Comparison of ENCODE assay signal across 8 cellular contexts in genomic region chr1:156115514-156116374, GRCh38. TPM values are rescaled to one million over a fixed set of nuclear protein-coding genes. Genes with fewer than 3 reads are reported as not detected.
DNase-seq lines count a peak whose midpoint lies in the region; ATAC-seq and TF ChIP-seq lines count a peak whose summit lies in the region.

No MANE protein-coding gene starts in this region.

- H3K9me3 ChIP-seq in mucosa of descending colon: no peaks in the 10 kb centered on the region
- no peaks in the 10 kb centered on the region for H3K9me3 ChIP-seq in uterus

- no peaks in the 10 kb centered on the region for H3K27me3 ChIP-seq in uterus

- peak; percentile 25 for DNase-seq in stimulated activated CD4-positive, alpha-beta T cell treated with anti-CD3 and anti-CD28 coated beads, Interleukin-15, amount 100 ng/mL, for 24 hours
- DNase-seq in stimulated activated CD4-positive, alpha-beta T cell treated with anti-CD3 and anti-CD28 coated beads, Interleukin-4, amount 100 ng/mL, for 4 hours: no peak
- DNase-seq in SW480 (ENCODE audit: low spot score) (peak; percentile 62), epithelial cell of prostate (ENCODE audit: low read depth, low spot score) (no peak), mucosa of descending colon (peak; percentile 78 to 79 (median 78)), uterus (peak; percentile 65 to 74)

- peak overlapping the region; percentile 97 for H3K4me3 ChIP-seq in mucosa of descending colon
- peak overlapping the region; percentile 82 to 96 for H3K4me3 ChIP-seq in uterus

- TF ChIP-seq POLR2A in uterus (IDR thresholded peaks at IDR 0.05): peak in 1 of 2 donors; percentile 37

- H3K4me1 ChIP-seq in mucosa of descending colon (ENCODE audit: low read depth): peaks cover 44% of the 10 kb centered on the region
- H3K4me1 ChIP-seq in uterus: peaks cover 4 to 30% of the 10 kb centered on the region in 2 donors

- TF ChIP-seq CTCF in mucosa of descending colon (IDR thresholded peaks at IDR 0.05) (no peak), uterus (IDR thresholded peaks at IDR 0.05) (no peak)

- H3K27ac ChIP-seq in epithelial cell of prostate (peak overlapping the region; percentile 99), uterus (peak overlapping the region; percentile 97 to 99)

- intact Hi-C loops in mucosa of descending colon (cut with DNase I, micrococcal nuclease): no loop called here
- intact Hi-C loops in uterus (cut with DNase I; ENCODE audit: low total_unique reads): no loop called here

- peak; percentile 45 for ATAC-seq in mucosa of descending colon
- no peak for ATAC-seq in HG03460 (IDR thresholded peaks at IDR 0.05; ENCODE audit: unreplicated experiment)
- no peak for ATAC-seq in GM21619 (IDR thresholded peaks at IDR 0.05; ENCODE audit: unreplicated experiment)

- no peaks in the 10 kb centered on the region for H3K36me3 ChIP-seq in mucosa of descending colon (ENCODE audit: low read depth)
- no peaks in the 10 kb centered on the region for H3K36me3 ChIP-seq in uterus

RNA-seq across cellular contexts. Expression of gene LMNA, which starts 1.2 kb away (rescaled TPM):
- 100 to 1,000 TPM; 263 to 334 (median 308) TPM for total RNA-seq in mucosa of descending colon
- 100 to 1,000 TPM; 245 to 533 (median 373) TPM for total RNA-seq in uterus

RNA-seq across cellular contexts. Expression of gene MEX3A, which starts 33.5 kb away (rescaled TPM):
- 1 to 10 TPM in 1 of 3 donors, under 1 TPM in 2; 0.32 to 2.5 (median 0.66) TPM for total RNA-seq in mucosa of descending colon
- 10 to 100 TPM in 1 of 4 donors, 1 to 10 TPM in 1, under 1 TPM in 2; 0.29 to 13.3 (median 2.0) TPM for total RNA-seq in uterus

RNA-seq across cellular contexts. Expression of gene SEMA4A, which starts 37.6 kb away (rescaled TPM):
- total RNA-seq in mucosa of descending colon (1 to 10 TPM; 2.1 to 7.6 (median 5.5) TPM), uterus (1 to 10 TPM in 3 of 4 donors, not detected in 1; 3.1 to 8.2 (median 4.1) TPM)

RNA-seq across cellular contexts. Expression of gene RAB25, which starts 54.8 kb away (rescaled TPM):
- total RNA-seq in mucosa of descending colon (100 to 1,000 TPM in 2 of 3 donors, 10 to 100 TPM in 1; 85.1 to 242 (median 158) TPM), uterus (1 to 10 TPM in 2 of 4 donors, not detected in 2; 5.0 to 5.5 TPM)

Comparison
In these comparisons a context has a peak if more than half of its experiments do, and no peak if none do; other contexts are left out.
1. DNase-seq: peak in stimulated activated CD4-positive, alpha-beta T cell treated with anti-CD3 and anti-CD28 coated beads, Interleukin-15, amount 100 ng/mL, for 24 hours (single experiment), SW480 (single experiment), mucosa of descending colon (3 of 3) and uterus (2 of 2); none in stimulated activated CD4-positive, alpha-beta T cell treated with anti-CD3 and anti-CD28 coated beads, Interleukin-4, amount 100 ng/mL, for 4 hours (0 of 2) and epithelial cell of prostate (single experiment).